ENCODE assay signal across 8 cellular contexts in genomic region chr17:30709096-30709495, GRCh38.
DNase-seq lines count a peak whose midpoint lies in the region; ATAC-seq, FAIRE-seq and TF ChIP-seq lines count a peak whose summit lies in the region.
"Not testable (repeated sequence)": the region's sequence is repeated elsewhere in the genome, so short reads cannot be mapped to it uniquely, and the experiment has no call there.

No MANE protein-coding gene starts in this region.

- H3K4me3 Mint-ChIP-seq in astrocyte (ENCODE audit: unreplicated experiment); memory B cell: not testable (repeated sequence)
- H3K4me3 Mint-ChIP-seq in stimulated activated effector memory CD8-positive, alpha-beta T cell treated with anti-CD3 and anti-CD28 coated beads, Interleukin-12 subunit alpha, Interleukin-12 subunit beta, amount 100 ng/mL, for 72 hours, result peak overlapping the region; percentile 97

- TF ChIP-seq CTCF in BE2C (IDR thresholded peaks at IDR 0.05; ENCODE audit: low read depth, low read length); KMS-11 (conservative IDR thresholded peaks at IDR 0.05; ENCODE audit: low read depth, low read length); astrocyte (IDR thresholded peaks at IDR 0.05; ENCODE audit: insufficient read depth, low read depth, low read length); fibroblast of mammary gland (conservative IDR thresholded peaks at IDR 0.05; ENCODE audit: control insufficient read depth, insufficient read depth, low read depth, low read length): not testable (repeated sequence)

- H3K27ac Mint-ChIP-seq in astrocyte (ENCODE audit: unreplicated experiment); memory B cell; stimulated activated effector memory CD8-positive, alpha-beta T cell treated with anti-CD3 and anti-CD28 coated beads, Interleukin-12 subunit alpha, Interleukin-12 subunit beta, amount 100 ng/mL, for 72 hours: not testable (repeated sequence)

- H3K9ac ChIP-seq in KMS-11 (peak overlapping the region; percentile 65; the same call in 1 of the 2 replicates), astrocyte (ENCODE audit: low read length) (peak overlapping the region; percentile 85)

- H3K27ac ChIP-seq in KMS-11; astrocyte (ENCODE audit: low read depth, low read length): not testable (repeated sequence)

- DNase-seq in BE2C, result peak; percentile 38
- peak; percentile 17 for DNase-seq in SW480 (ENCODE audit: low spot score)
- DNase-seq in astrocyte (ENCODE audit: low read depth); fibroblast of mammary gland (ENCODE audit: low read depth); memory B cell (ENCODE audit: low spot score in 2 of 2); stimulated activated effector memory CD8-positive, alpha-beta T cell treated with anti-CD3 and anti-CD28 coated beads, Interleukin-12 subunit alpha, Interleukin-12 subunit beta, amount 100 ng/mL, for 72 hours (ENCODE audit: low spot score in 2 of 2): not testable (repeated sequence)

- H3K79me2 ChIP-seq in KMS-11 (ENCODE audit: insufficient read depth, low read depth) (peaks cover 20% of the 10 kb centered on the region; the same call in 1 of the 2 replicates), astrocyte (ENCODE audit: insufficient read depth, low read length) (peaks cover 40% of the 10 kb centered on the region)

- H3K36me3 Mint-ChIP-seq in astrocyte (ENCODE audit: low read depth, unreplicated experiment); memory B cell; stimulated activated effector memory CD8-positive, alpha-beta T cell treated with anti-CD3 and anti-CD28 coated beads, Interleukin-12 subunit alpha, Interleukin-12 subunit beta, amount 100 ng/mL, for 72 hours: not testable (repeated sequence)

- not testable (repeated sequence) for H3K27me3 ChIP-seq in BE2C; KMS-11 (ENCODE audit: insufficient read depth, low read depth); astrocyte (ENCODE audit: insufficient read depth, low read length)

- peak overlapping the region; percentile 53 for H3K4me3 ChIP-seq in BE2C (ENCODE audit: low read depth, low read length)
- not testable (repeated sequence) for H3K4me3 ChIP-seq in KMS-11 (IDR thresholded peaks at IDR 0.05; ENCODE audit: insufficient read depth, low read depth, low read length)
- H3K4me3 ChIP-seq in astrocyte (ENCODE audit: insufficient read depth, low read depth, low read length), result peak overlapping the region; percentile 79
- peak overlapping the region; percentile 50 for H3K4me3 ChIP-seq in fibroblast of mammary gland (ENCODE audit: control insufficient read depth, low read depth, low read length)

- ATAC-seq in GM19397 (IDR thresholded peaks at IDR 0.05; ENCODE audit: unreplicated experiment) (peak; percentile 10), memory B cell (ENCODE audit: low read depth) (peak; percentile 37)
- ATAC-seq in stimulated activated effector memory CD8-positive, alpha-beta T cell treated with anti-CD3 and anti-CD28 coated beads, Interleukin-12 subunit alpha, Interleukin-12 subunit beta, amount 100 ng/mL, for 72 hours, result peak; percentile 29

- not testable (repeated sequence) for H3K9me3 ChIP-seq in BE2C; astrocyte (ENCODE audit: insufficient read depth, low read depth, low read length)

- H3K4me2 ChIP-seq in KMS-11, result not testable (repeated sequence)
- H3K4me2 ChIP-seq in astrocyte (ENCODE audit: low read length), result peak overlapping the region; percentile 98

- not testable (repeated sequence) for H2AFZ ChIP-seq in KMS-11 (ENCODE audit: low read depth); astrocyte (ENCODE audit: low read depth, low read length)

- H3K9me3 Mint-ChIP-seq in astrocyte (ENCODE audit: unreplicated experiment); memory B cell; stimulated activated effector memory CD8-positive, alpha-beta T cell treated with anti-CD3 and anti-CD28 coated beads, Interleukin-12 subunit alpha, Interleukin-12 subunit beta, amount 100 ng/mL, for 72 hours: not testable (repeated sequence)

- H3K36me3 ChIP-seq in BE2C; KMS-11 (ENCODE audit: insufficient read depth); astrocyte (ENCODE audit: insufficient read depth, low read length): not testable (repeated sequence)

- not testable (repeated sequence) for FAIRE-seq in astrocyte (lab: Jason Lieb, UNC)

- not testable (repeated sequence) for H3K4me1 Mint-ChIP-seq in astrocyte (ENCODE audit: low read depth, unreplicated experiment)
- peaks cover 26% of the 10 kb centered on the region for H3K4me1 Mint-ChIP-seq in memory B cell
- peaks cover 43% of the 10 kb centered on the region for H3K4me1 Mint-ChIP-seq in stimulated activated effector memory CD8-positive, alpha-beta T cell treated with anti-CD3 and anti-CD28 coated beads, Interleukin-12 subunit alpha, Interleukin-12 subunit beta, amount 100 ng/mL, for 72 hours

- not testable (repeated sequence) for H4K20me1 ChIP-seq in KMS-11 (ENCODE audit: insufficient read depth)
- H4K20me1 ChIP-seq in astrocyte (ENCODE audit: insufficient read depth, low read length), result peaks cover 32% of the 10 kb centered on the region

- not testable (repeated sequence) for H3K27me3 Mint-ChIP-seq in astrocyte (ENCODE audit: low read depth, unreplicated experiment)
- peaks cover 25% of the 10 kb centered on the region for H3K27me3 Mint-ChIP-seq in memory B cell

- H3K4me1 ChIP-seq in BE2C; astrocyte (ENCODE audit: insufficient read depth, low read length): not testable (repeated sequence)
- H3K4me1 ChIP-seq in KMS-11 (ENCODE audit: low read depth, poor library complexity, severe bottlenecking), result peaks cover 12% of the 10 kb centered on the region
